Comparison of ENCODE assay signal across 8 cellular contexts in genomic region chr7:100435401-100436304, GRCh38. TPM values are rescaled to one million over a fixed set of nuclear protein-coding genes. Genes with fewer than 3 reads are reported as not detected.
DNase-seq lines count a peak whose midpoint lies in the region; ATAC-seq, FAIRE-seq and TF ChIP-seq lines count a peak whose summit lies in the region.

No MANE protein-coding gene starts in this region.

- no peak for TF ChIP-seq CTCF in pancreas (IDR thresholded peaks at IDR 0.05)

- H3K4me1 ChIP-seq in NT2/D1 (ENCODE audit: insufficient read depth, insufficient read length) (peaks cover 17% of the 10 kb centered on the region), pancreas (peaks cover 0 to 19% (median 10%) of the 10 kb centered on the region in 3 donors)

- FAIRE-seq in pancreas (lab: Jason Lieb, UNC): no peak

- H3K36me3 ChIP-seq in NT2/D1 (ENCODE audit: insufficient read depth, insufficient read length, low read length): peaks cover 48% of the 10 kb centered on the region
- peaks cover 0 to 12% (median 0%) of the 10 kb centered on the region in 3 donors for H3K36me3 ChIP-seq in pancreas

- H3K27ac ChIP-seq in pancreas: peak overlapping the region; percentile 86 to 94 (median 92)

- WGBS in pancreas, 2 donors: 1% methylated on average over 56 to 81 of the region's 81 CpGs

- ATAC-seq in HG02798 (IDR thresholded peaks at IDR 0.05; ENCODE audit: poor library complexity, unreplicated experiment): peak; percentile 28
- ATAC-seq in pancreas: peak; percentile 42 to 61 (median 50)

- H3K9ac ChIP-seq in NT2/D1 (ENCODE audit: insufficient read length, low read depth): peak overlapping the region; percentile 93

- H3K4me3 ChIP-seq in NT2/D1 (ENCODE audit: insufficient read length, low read depth) (peak overlapping the region; percentile 82), pancreas (peak overlapping the region; percentile 70 to 88 (median 82))

- DNase-seq in NCI-H82 (lab: John Stamatoyannopoulos, UW) (peak; percentile 51), NCI-H82 treated with DMSO at 0.1 percent for 48 hours (lab: John Stamatoyannopoulos, UW; ENCODE audit: unreplicated experiment) (no peak), NT2/D1 (ENCODE audit: low read depth, low spot score) (no peak), activated gamma-delta T cell (lab: John Stamatoyannopoulos, UW) (peak; percentile 36), germinal center (ENCODE audit: low spot score) (peak; percentile 77), pancreas (peak; percentile 43 to 86 (median 64)), amniotic stem cell (lab: John Stamatoyannopoulos, UW) (no peak)

- H3K9me3 ChIP-seq in NT2/D1 (ENCODE audit: insufficient read depth, low read length) (no peaks in the 10 kb centered on the region), pancreas (no peaks in the 10 kb centered on the region)

- H3K27me3 ChIP-seq in NT2/D1 (ENCODE audit: insufficient read depth, insufficient read length) (no peaks in the 10 kb centered on the region), pancreas (no peaks in the 10 kb centered on the region)

- intact Hi-C loops in pancreas (cut with DNase I): no loop called here

RNA-seq across cellular contexts. Expression of gene PPP1R35, which starts 0.6 kb away (rescaled TPM):
- total RNA-seq in pancreas: 10 to 100 TPM; 10.8 to 18.9 (median 14.5) TPM
- polyA plus RNA-seq in pancreas: 10 to 100 TPM; 60.4 to 65.8 TPM

RNA-seq across cellular contexts. Expression of gene MEPCE, which starts 6.0 kb away (rescaled TPM):
- 10 to 100 TPM; 11.1 to 17.5 (median 15.2) TPM for total RNA-seq in pancreas
- 10 to 100 TPM; 18.0 to 20.7 TPM for polyA plus RNA-seq in pancreas

RNA-seq across cellular contexts. Expression of gene ZCWPW1, which starts 7.2 kb away (rescaled TPM):
- total RNA-seq in pancreas: 1 to 10 TPM; 1.6 to 3.0 (median 2.0) TPM
- polyA plus RNA-seq in pancreas: 10 to 100 TPM in 1 of 2 donors, 1 to 10 TPM in 1; 8.0 to 18.9 TPM

RNA-seq across cellular contexts. Expression of gene SPACDR, which starts 28.4 kb away (rescaled TPM):
- total RNA-seq in pancreas: under 1 TPM in 2 of 6 donors, not detected in 4; 0.24 to 0.28 TPM
- under 1 TPM; 0.34 to 0.68 TPM for polyA plus RNA-seq in pancreas

RNA-seq across cellular contexts. Expression of gene TSC22D4, which starts 43.4 kb away (rescaled TPM):
- total RNA-seq in pancreas: 10 to 100 TPM; 17.4 to 36.8 (median 19.8) TPM
- 10 to 100 TPM; 37.1 to 44.6 TPM for polyA plus RNA-seq in pancreas

Comparison
In these comparisons a context has a peak if more than half of its experiments do, and no peak if none do; other contexts are left out.
1. DNase-seq: peak in NCI-H82 (single experiment), activated gamma-delta T cell (single experiment), germinal center (single experiment) and pancreas (6 of 6); none in NCI-H82 treated with DMSO at 0.1 percent for 48 hours (single experiment), NT2/D1 (single experiment) and amniotic stem cell (single experiment).